ENCODE assay signal across 10 cellular contexts in genomic region chr2:215830313-215830712, GRCh38.
A peak's percentile ranks its signal among the peaks of the same experiment; 100 is the strongest.
DNase-seq lines count a peak whose midpoint lies in the region; ATAC-seq and TF ChIP-seq lines count a peak whose summit lies in the region.
"Had no signal": no experiment of that assay in that cellular context is flagged by ENCODE, and none has a peak within 500 bp of the region (broad histone marks: within the 10 kb centered on the region; RNA-seq: fewer than 3 reads in every experiment).

No MANE protein-coding gene starts in this region.

- H3K4me3 ChIP-seq in AG10803 (ENCODE audit: low read length), result no peak overlapping the region
- no peak overlapping the region for H3K4me3 ChIP-seq in NB4 (ENCODE audit: low read depth, low read length)
- H3K4me3 ChIP-seq: SJSA1 had no signal

- TF ChIP-seq POLR2A in NB4 (IDR thresholded peaks at IDR 0.05; ENCODE audit: extremely low read depth, insufficient read length), result no peak

- TF ChIP-seq CTCF in AG10803 (conservative IDR thresholded peaks at IDR 0.05; ENCODE audit: low read length) (no peak), NB4 (IDR thresholded peaks at IDR 0.05; ENCODE audit: low read depth, low read length) (no peak)

- ATAC-seq in GM19023 (IDR thresholded peaks at IDR 0.05; ENCODE audit: unreplicated experiment), result no peak

- DNase-seq in AG10803 (ENCODE audit: low read depth), result peak; percentile 79
- DNase-seq in NB4 (ENCODE audit: low read depth), result peak; percentile 23
- DNase-seq in fibroblast of gingiva (ENCODE audit: low read depth), result peak; percentile 58
- peak; percentile 85 for DNase-seq in myocyte (ENCODE audit: low read depth)
- no peak for DNase-seq in NCI-H2081 (lab: John Stamatoyannopoulos, UW)
- DNase-seq in activated CD4-positive, CD25-positive, alpha-beta regulatory T cell (lab: John Stamatoyannopoulos, UW), result no peak
- no peak for DNase-seq in stimulated activated CD4-positive, alpha-beta T cell treated with anti-CD3 and anti-CD28 coated beads, Interleukin-4, amount 100 ng/mL, for 4 hours
- DNase-seq: MV-4-11 had no signal

Comparison
In these comparisons a context has a peak if more than half of its experiments do, and no peak if none do; other contexts are left out.
1. DNase-seq: peak in AG10803 (single experiment), NB4 (single experiment), fibroblast of gingiva (single experiment) and myocyte (single experiment); none in NCI-H2081 (0 of 2), activated CD4-positive, CD25-positive, alpha-beta regulatory T cell (0 of 4) and stimulated activated CD4-positive, alpha-beta T cell treated with anti-CD3 and anti-CD28 coated beads, Interleukin-4, amount 100 ng/mL, for 4 hours (0 of 2).